Comparison of ENCODE assay signal across 8 cellular contexts in the genomic region with DNA sequence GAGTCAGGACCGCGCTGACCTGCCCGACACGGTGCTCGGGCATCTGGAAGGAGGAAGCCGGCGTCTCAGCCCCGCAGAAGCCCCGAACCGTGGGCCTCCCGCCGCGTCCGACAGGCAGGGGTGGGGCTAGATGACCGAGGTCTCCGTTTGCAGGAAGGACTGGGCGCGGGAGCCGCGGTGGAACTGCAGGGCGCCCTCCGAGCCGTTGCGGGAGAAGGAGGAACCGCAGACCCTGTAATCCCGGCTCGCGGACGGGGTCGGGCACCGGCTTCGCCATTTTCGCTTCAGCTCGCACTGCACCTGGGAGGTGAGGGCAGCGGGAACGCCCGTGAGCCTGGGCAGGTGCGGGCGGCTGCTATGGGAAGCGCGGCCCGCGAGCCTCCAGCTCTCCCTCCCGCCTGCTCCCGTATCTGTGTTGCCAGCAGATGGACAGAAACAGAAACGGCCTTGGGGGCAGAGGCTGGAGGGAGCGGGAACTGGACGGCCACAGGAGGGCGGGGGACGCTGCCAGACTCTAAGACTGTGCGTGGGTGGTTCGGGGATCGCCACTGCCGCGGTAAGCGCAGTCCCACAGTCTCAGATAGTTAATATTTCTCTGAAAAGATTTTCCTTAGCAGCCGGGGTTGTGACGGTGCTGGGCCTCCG.
DNase-seq lines count a peak whose midpoint lies in the region; ATAC-seq, FAIRE-seq and TF ChIP-seq lines count a peak whose summit lies in the region.

No MANE protein-coding gene starts in this region.

- H3K9me3 Mint-ChIP-seq in H9, result no peaks in the 10 kb centered on the region; a peak in 3 of 5 replicates

- peak overlapping the region; percentile 85 to 91 for H3K27ac ChIP-seq in A549
- H3K27ac ChIP-seq in H9 (ENCODE audit: insufficient read length, low read depth, low read length), result no peak overlapping the region
- peak overlapping the region; percentile 26 for H3K27ac ChIP-seq in ectodermal cell (ENCODE audit: insufficient read depth, low read depth, low read length, poor library complexity, severe bottlenecking)
- peak overlapping the region in 1 of 2 donors; percentile 68 for H3K27ac ChIP-seq in lung (ENCODE audit: low read depth in 1 of 2, low read length in 1 of 2)
- no peak overlapping the region for H3K27ac ChIP-seq in thyroid gland

- no peak overlapping the region for H3T11ph ChIP-seq in H9 (ENCODE audit: low read length)

- peak; percentile 39 for TF ChIP-seq CTCF in A549 (IDR thresholded peaks at IDR 0.05)
- peak; percentile 63 for TF ChIP-seq CTCF in H9 (conservative IDR thresholded peaks at IDR 0.05)
- TF ChIP-seq CTCF in lung (IDR thresholded peaks at IDR 0.05; ENCODE audit: control extremely low read depth, extremely low read depth), result no peak
- TF ChIP-seq CTCF in thyroid gland (IDR thresholded peaks at IDR 0.05), result peak in 2 of 6 experiments; percentile 25 to 41

- H3K36me3 ChIP-seq in ectodermal cell (ENCODE audit: control insufficient read depth, insufficient read depth, low read length), result no peaks in the 10 kb centered on the region
- H3K36me3 ChIP-seq in lung (ENCODE audit: control insufficient read depth in 2 of 2, insufficient read depth in 2 of 2, low read length in 2 of 2), result no peaks in the 10 kb centered on the region
- no peaks in the 10 kb centered on the region for H3K36me3 ChIP-seq in thyroid gland

- no peak overlapping the region for H2BK15ac ChIP-seq in H9 (ENCODE audit: low read depth, low read length)

- H3K4me2 ChIP-seq in A549 (peak overlapping the region; percentile 76), H9 (ENCODE audit: insufficient read depth, insufficient read length, low read length) (peak overlapping the region; percentile 41)

- no peak overlapping the region for H3K56ac ChIP-seq in H9 (ENCODE audit: insufficient read length, low read depth, low read length)

- 15% methylated on average over 23 of the region's 59 CpGs for WGBS in A549 (ENCODE audit: missing lambda C conversion rate)
- no CpG with 5 or more reads among the region's 59 CpGs for WGBS in H9 (ENCODE audit: extremely low coverage, insufficient read length, low lambda C conversion rate)
- WGBS in ectodermal cell, 2 experiments, result 16 to 21% methylated on average over 59 of the region's 59 CpGs
- WGBS in lung, 2 donors, result 2% methylated on average over 55 to 59 of the region's 59 CpGs
- WGBS in thyroid gland, 2 donors, result 4 to 6% methylated on average over 14 to 41 of the region's 59 CpGs

- H3K4me1 ChIP-seq in A549, result peaks cover 18% of the 10 kb centered on the region
- no peaks in the 10 kb centered on the region for H3K4me1 ChIP-seq in H9 (ENCODE audit: insufficient read depth, low read length)
- H3K4me1 ChIP-seq in ectodermal cell (ENCODE audit: control insufficient read depth, insufficient read depth, low read length), result peaks cover 18% of the 10 kb centered on the region
- H3K4me1 ChIP-seq in lung (ENCODE audit: control insufficient read depth in 2 of 2, insufficient read depth in 2 of 2, low read length in 2 of 2), result peaks cover 0 to 3% of the 10 kb centered on the region in 2 donors
- H3K4me1 ChIP-seq in thyroid gland, result peaks cover 0 to 4% of the 10 kb centered on the region in 2 donors

- no peak overlapping the region for H2AFZ ChIP-seq in H9 (ENCODE audit: low read length)

- H3K14ac ChIP-seq in H9 (ENCODE audit: insufficient read depth, low read length), result peak overlapping the region; percentile 42; the same call in 1 of the 2 replicates

- peaks cover 0 to 2% (median 0%) of the 10 kb centered on the region in 3 experiments; a peak in 2 of 7 replicates for H3K36me3 Mint-ChIP-seq in H9 (ENCODE audit: insufficient read depth in 1 of 3, low read depth in 3 of 3)

- POLR2A ChIA-PET in A549 (lab: Yijun Ruan, JAX), result interaction anchor here (0.6 kb wide), 1 partner anchor 172 kb away, joined by 4 read pairs; no protein-coding TSS in a partner anchor

- H2AK5ac ChIP-seq in H9 (ENCODE audit: insufficient read length, low read length), result no peak overlapping the region

- TF ChIP-seq POLR2A in A549 (IDR thresholded peaks at IDR 0.05; ENCODE audit: low read length), result no peak; the same call in 1 of the 2 replicates
- no peak for TF ChIP-seq POLR2A in thyroid gland (IDR thresholded peaks at IDR 0.05)

- intact Hi-C loops in thyroid gland (cut with DNase I), result no loop called here

- no peak for TF ChIP-seq EP300 in A549 (IDR thresholded peaks at IDR 0.05)

- no peaks in the 10 kb centered on the region for H4K20me1 ChIP-seq in H9 (ENCODE audit: control insufficient read depth, insufficient read depth, insufficient read length)

- no peak overlapping the region for H3K4ac ChIP-seq in H9 (ENCODE audit: low read depth, low read length)

- peaks cover 5% of the 10 kb centered on the region for H3K23me2 ChIP-seq in H9 (ENCODE audit: insufficient read length, low read depth, low read length, poor library complexity, severe bottlenecking)

- peak; percentile 92 to 96 for ATAC-seq in A549
- peak; percentile 71 for ATAC-seq in lung (ENCODE audit: insufficient read depth, low FRiP score)
- no peak for ATAC-seq in GM21737 (IDR thresholded peaks at IDR 0.05; ENCODE audit: unreplicated experiment)

- no peak overlapping the region for H3K27ac Mint-ChIP-seq in H9

- H3K9me3 ChIP-seq in A549, result no peaks in the 10 kb centered on the region
- no peaks in the 10 kb centered on the region for H3K9me3 ChIP-seq in H9 (ENCODE audit: control insufficient read depth, low read depth, low read length)
- no peaks in the 10 kb centered on the region for H3K9me3 ChIP-seq in ectodermal cell (ENCODE audit: control insufficient read depth, low read length)
- peaks cover 0 to 6% of the 10 kb centered on the region in 2 donors for H3K9me3 ChIP-seq in lung (ENCODE audit: control insufficient read depth in 2 of 2, insufficient read depth in 1 of 2, low read length in 1 of 2)
- no peaks in the 10 kb centered on the region for H3K9me3 ChIP-seq in thyroid gland

- no peak overlapping the region for H4K91ac ChIP-seq in H9 (ENCODE audit: insufficient read length, low read depth, low read length)

- no peak overlapping the region for H4K5ac ChIP-seq in H9 (ENCODE audit: insufficient read length, low read depth, low read length)

- peaks cover 27% of the 10 kb centered on the region for H3K27me3 Mint-ChIP-seq in H9 (ENCODE audit: low read depth)

- H3K4me3 Mint-ChIP-seq in H9, result peak overlapping the region; percentile 70 to 80

- FAIRE-seq in A549 (lab: Jason Lieb, UNC), result no peak

- H3K9ac ChIP-seq in H9 (ENCODE audit: extremely low read depth, insufficient read length, low read length), result no peak overlapping the region

- H3K27me3 ChIP-seq in H9 (ENCODE audit: insufficient read depth, low read length) (no peaks in the 10 kb centered on the region), ectodermal cell (ENCODE audit: control insufficient read depth, insufficient read depth, low read length, poor library complexity, severe bottlenecking) (no peaks in the 10 kb centered on the region), lung (ENCODE audit: control insufficient read depth, insufficient read depth) (no peaks in the 10 kb centered on the region), thyroid gland (no peaks in the 10 kb centered on the region)

- DNase-seq in A549 (ENCODE audit: low read depth in 1 of 2, low spot score in 1 of 2), result peak; percentile 69 to 83
- peak; percentile 87 for DNase-seq in H9
- DNase-seq in SK-N-DZ (ENCODE audit: low spot score), result peak; percentile 66
- DNase-seq in lung (ENCODE audit: low spot score), result peak; percentile 56
- DNase-seq in thyroid gland, result peak; percentile 40 to 42
- no peak for DNase-seq in amniotic stem cell (lab: John Stamatoyannopoulos, UW)

- peak in 1 of 2 experiments; percentile 52; a peak in 4 of 5 replicates for TF ChIP-seq RAD21 in A549 (conservative IDR thresholded peaks at IDR 0.05 in 1 of 2, IDR thresholded peaks at IDR 0.05 in 1 of 2)

- peak overlapping the region; percentile 70 for H3K18ac ChIP-seq in H9 (ENCODE audit: insufficient read length, low read depth, low read length)

- H4K8ac ChIP-seq in H9 (replicated peaks; ENCODE audit: insufficient read length, low read depth, low read length), result no peak overlapping the region

- H3K23ac ChIP-seq in H9 (ENCODE audit: insufficient read length, low read depth, low read length), result no peak overlapping the region

- H3K79me2 ChIP-seq in H9 (ENCODE audit: insufficient read depth, low read length), result no peaks in the 10 kb centered on the region

- no peak overlapping the region for H2BK12ac ChIP-seq in H9 (ENCODE audit: insufficient read length, low read depth, low read length)

- H2BK120ac ChIP-seq in H9 (ENCODE audit: low read depth, low read length, poor library complexity, severe bottlenecking), result no peak overlapping the region

- H3K4me1 Mint-ChIP-seq in H9, result peaks cover 32 to 51% of the 10 kb centered on the region in 2 experiments

- H3K4me3 ChIP-seq in A549 (peak overlapping the region; percentile 53), ectodermal cell (ENCODE audit: insufficient read depth, low read depth, low read length) (peak overlapping the region; percentile 45), lung (peak overlapping the region; percentile 22), thyroid gland (replicated peaks in 1 of 3) (peak overlapping the region in 2 of 3 donors; percentile 22 to 39)

- CTCF ChIA-PET in A549 (lab: Yijun Ruan, JAX), result interaction anchor here (0.7 to 1.8 kb wide), 10 partner anchors 8 to 334 kb away, joined by 3 to 11 read pairs (median 3); no protein-coding TSS in a partner anchor

- no peak overlapping the region for H2BK20ac ChIP-seq in H9 (ENCODE audit: low read depth, low read length, poor library complexity, severe bottlenecking)

- H2BK5ac ChIP-seq in H9 (ENCODE audit: insufficient read length, low read length), result no peak overlapping the region

- H3K79me1 ChIP-seq in H9 (ENCODE audit: insufficient read depth, low read depth, low read length, poor library complexity, severe bottlenecking), result no peaks in the 10 kb centered on the region

TF ChIP-seq in A549, 52 proteins besides CTCF, POLR2A, EP300 and RAD21 (continues in another document):
- TF ChIP-seq TFCP2L1 (CRISPR knock-in tag; IDR thresholded peaks at IDR 0.05) (no peak), EHMT2 (IDR thresholded peaks at IDR 0.05; ENCODE audit: low read depth) (no peak), CBX8 (IDR thresholded peaks at IDR 0.05) (no peak), E2F6 (IDR thresholded peaks at IDR 0.05; ENCODE audit: borderline replicate concordance, low read depth) (peak; percentile 52; the same call in 1 of the 2 replicates), SMC3 (IDR thresholded peaks at IDR 0.05) (peak; percentile 46), ZFP36 (IDR thresholded peaks at IDR 0.05; ENCODE audit: borderline replicate concordance, partially characterized antibody) (no peak), BHLHE40 (IDR thresholded peaks at IDR 0.05; ENCODE audit: low read depth, low read length) (no peak), NPAS2 (CRISPR knock-in tag; IDR thresholded peaks at IDR 0.05; ENCODE audit: borderline replicate concordance) (no peak), RNF2 (IDR thresholded peaks at IDR 0.05; ENCODE audit: borderline replicate concordance, low read depth) (no peak)

Comparison
In these comparisons a context has a peak if more than half of its experiments do, and no peak if none do; other contexts are left out.
1. H3K27ac ChIP-seq: peak in A549 (2 of 2) and ectodermal cell (single experiment); none in H9 (single experiment) and thyroid gland (0 of 3).
2. Peak in every context shown above with its lines, with median percentiles within 50 percentile points of each other: H3K4me3 ChIP-seq.